1 cellular context compared by ENCODE assay signal in the genomic region with DNA sequence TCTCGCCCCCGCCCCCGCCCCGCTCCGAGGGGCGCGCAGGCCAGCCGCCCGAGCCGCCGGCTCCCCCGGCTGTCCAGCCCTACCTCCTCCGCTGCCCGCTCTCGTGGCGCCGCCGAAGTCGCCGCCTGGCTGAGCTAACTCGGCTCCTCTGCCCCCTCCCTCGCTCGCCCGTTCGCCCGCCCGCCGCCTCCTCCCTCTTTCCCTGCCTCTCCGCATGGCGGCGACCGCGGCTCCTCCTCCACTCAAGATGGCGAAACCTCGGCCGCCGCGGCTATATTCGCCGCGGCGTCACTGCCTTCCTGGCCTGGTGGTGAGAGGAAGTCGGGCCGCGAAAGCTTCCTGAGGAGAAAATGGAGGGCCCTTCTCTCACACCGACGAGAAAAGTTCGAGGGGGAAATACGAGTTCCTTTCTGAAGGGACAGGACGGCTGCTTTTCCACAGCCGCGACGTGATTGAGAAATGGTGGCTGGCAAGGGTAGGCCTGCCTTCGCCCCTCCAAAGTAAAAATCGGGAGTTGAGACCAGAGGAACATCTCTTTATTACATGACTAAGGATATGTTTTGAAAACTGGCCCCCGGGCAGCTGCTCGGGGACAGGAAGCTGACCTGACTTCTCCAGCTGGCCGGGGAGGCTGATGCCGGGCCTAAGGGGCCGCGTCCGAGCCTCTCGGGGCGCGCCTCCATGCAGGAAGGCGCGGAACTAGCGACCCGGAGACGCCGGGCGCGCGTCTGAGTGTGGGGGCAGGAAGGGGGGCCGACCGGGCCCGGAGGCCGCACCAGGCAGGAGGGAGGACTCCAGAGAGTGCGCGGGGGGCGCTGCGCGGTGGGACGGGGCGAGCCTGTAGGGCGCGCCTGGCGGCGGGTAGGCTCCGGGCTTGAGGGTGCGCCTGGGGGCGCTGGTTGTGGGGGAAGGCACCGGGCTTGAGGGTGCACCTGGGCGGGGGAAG.
TF ChIP-seq lines count a peak whose summit lies in the region.

A gene with protein sequence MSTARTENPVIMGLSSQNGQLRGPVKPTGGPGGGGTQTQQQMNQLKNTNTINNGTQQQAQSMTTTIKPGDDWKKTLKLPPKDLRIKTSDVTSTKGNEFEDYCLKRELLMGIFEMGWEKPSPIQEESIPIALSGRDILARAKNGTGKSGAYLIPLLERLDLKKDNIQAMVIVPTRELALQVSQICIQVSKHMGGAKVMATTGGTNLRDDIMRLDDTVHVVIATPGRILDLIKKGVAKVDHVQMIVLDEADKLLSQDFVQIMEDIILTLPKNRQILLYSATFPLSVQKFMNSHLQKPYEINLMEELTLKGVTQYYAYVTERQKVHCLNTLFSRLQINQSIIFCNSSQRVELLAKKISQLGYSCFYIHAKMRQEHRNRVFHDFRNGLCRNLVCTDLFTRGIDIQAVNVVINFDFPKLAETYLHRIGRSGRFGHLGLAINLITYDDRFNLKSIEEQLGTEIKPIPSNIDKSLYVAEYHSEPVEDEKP (minus strand): TSS at position 150 of the 946 bp plus-strand sequence. CDS start 4,913 bp downstream, outside the sequence.

TF ChIP-seq in SK-N-SH, 30 proteins besides CTCF, POLR2A, EP300 and RAD21 (continued from another document):
- TF ChIP-seq POLR2AphosphoS5 (IDR thresholded peaks at IDR 0.05; ENCODE audit: low read depth, low read length) (peak; percentile 76), YY1 (IDR thresholded peaks at IDR 0.05; ENCODE audit: low read depth) (peak; percentile 96), FOSL2 (IDR thresholded peaks at IDR 0.05; ENCODE audit: borderline replicate concordance, low read depth) (no peak), MXI1 (IDR thresholded peaks at IDR 0.05; ENCODE audit: low read depth, low read length) (peak; percentile 50; the same call in 1 of the 2 replicates)
